In genomic region chr11:6022954-6023353, GRCh38 we compare ENCODE assay signal across 8 cellular contexts. TPM values are rescaled to one million over a fixed set of nuclear protein-coding genes. Genes with fewer than 3 reads are reported as not detected.
DNase-seq lines count a peak whose midpoint lies in the region; ATAC-seq, FAIRE-seq and TF ChIP-seq lines count a peak whose summit lies in the region.

No MANE protein-coding gene starts in this region.

- 2% methylated on average over 4 of the region's 4 CpGs for whole genome bisulfite sequencing in A549 (ENCODE audit: missing lambda C conversion rate)
- 0 to 1% methylated on average over 4 of the region's 4 CpGs for WGBS in gastroesophageal sphincter (ENCODE audit: low coverage in 1 of 2), 2 donors
- no CpG with 5 or more reads among the region's 4 CpGs for WGBS in trophoblast cell (ENCODE audit: extremely low coverage, insufficient coverage, insufficient read length)

- no peaks in the 10 kb centered on the region for H3K4me1 Mint-ChIP-seq in activated T-helper 2 cell treated with anti-CD3 and anti-CD28 coated beads, Interferon-gamma antibody, Interleukin-2, Interleukin-4, amounts not matched to agents 10 μg/mL and 5 μg/mL and 100 μg/mL, durations not matched to agents 14 hours and 24 hours and 36 hours (ENCODE audit: low read depth)

- H3K9me3 ChIP-seq in A549 (no peaks in the 10 kb centered on the region), Karpas-422 (ENCODE audit: low read length) (no peaks in the 10 kb centered on the region), gastroesophageal sphincter (no peaks in the 10 kb centered on the region), trophoblast cell (ENCODE audit: insufficient read depth, low read depth, low read length) (no peaks in the 10 kb centered on the region)

- intact Hi-C loops in activated T-helper 2 cell treated with anti-CD3 and anti-CD28 coated beads, Interferon-gamma antibody, Interleukin-2, Interleukin-4, amounts not matched to agents 10 μg/mL and 5 μg/mL and 100 μg/mL, durations not matched to agents 14 hours and 24 hours and 36 hours (cut with micrococcal nuclease) = loop anchor here (2.0 to 10.0 kb wide), 3 partner anchors 242 to 330 kb away; no protein-coding TSS in a partner anchor

- H3K4me3 ChIP-seq in A549 = no peak overlapping the region
- no peak overlapping the region for H3K4me3 ChIP-seq in Karpas-422 (ENCODE audit: low read length)
- H3K4me3 ChIP-seq in gastroesophageal sphincter = no peak overlapping the region
- H3K4me3 ChIP-seq in trophoblast cell (ENCODE audit: low read depth, low read length) = no peak overlapping the region

- H2AK5ac ChIP-seq in trophoblast cell (ENCODE audit: low read length) = no peak overlapping the region

- TF ChIP-seq RAD21 in A549 (conservative IDR thresholded peaks at IDR 0.05 in 1 of 2, IDR thresholded peaks at IDR 0.05 in 1 of 2) = peak; percentile 61 to 68

- no peaks in the 10 kb centered on the region for H3K79me2 ChIP-seq in Karpas-422 (ENCODE audit: low read length)
- no peaks in the 10 kb centered on the region for H3K79me2 ChIP-seq in trophoblast cell (ENCODE audit: control insufficient read depth, insufficient read depth, low read length, poor library complexity)

- no peak overlapping the region for H4K8ac ChIP-seq in trophoblast cell (ENCODE audit: low read depth, low read length)

- no peaks in the 10 kb centered on the region for H3K36me3 Mint-ChIP-seq in activated T-helper 2 cell treated with anti-CD3 and anti-CD28 coated beads, Interferon-gamma antibody, Interleukin-2, Interleukin-4, amounts not matched to agents 10 μg/mL and 5 μg/mL and 100 μg/mL, durations not matched to agents 14 hours and 24 hours and 36 hours (ENCODE audit: low read depth)

- no peaks in the 10 kb centered on the region for H4K20me1 ChIP-seq in Karpas-422 (ENCODE audit: insufficient read depth, low read depth, low read length)

- no peak overlapping the region for H3K27ac Mint-ChIP-seq in activated T-helper 2 cell treated with anti-CD3 and anti-CD28 coated beads, Interferon-gamma antibody, Interleukin-2, Interleukin-4, amounts not matched to agents 10 μg/mL and 5 μg/mL and 100 μg/mL, durations not matched to agents 14 hours and 24 hours and 36 hours

- DNase-seq in A549 (ENCODE audit: low read depth in 1 of 2, low spot score in 1 of 2) (peak; percentile 13 to 57), GM10248 (ENCODE audit: extremely low spot score) (no peak), Karpas-422 (peak; percentile 73), SW480 (ENCODE audit: low spot score) (peak; percentile 70), trophoblast cell (peak; percentile 19 to 82), cerebellar nuclear complex (lab: John Stamatoyannopoulos, UW) (no peak)
- DNase-seq in activated T-helper 2 cell treated with anti-CD3 and anti-CD28 coated beads, Interferon-gamma antibody, Interleukin-2, Interleukin-4, amounts not matched to agents 10 μg/mL and 5 μg/mL and 100 μg/mL, durations not matched to agents 14 hours and 24 hours and 36 hours (ENCODE audit: low spot score) = no peak

- no peak overlapping the region for H2BK12ac ChIP-seq in trophoblast cell (ENCODE audit: low read length)

- no peak overlapping the region for H3K14ac ChIP-seq in trophoblast cell (ENCODE audit: low read length)

- TF ChIP-seq POLR2A in A549 (IDR thresholded peaks at IDR 0.05; ENCODE audit: low read length) = no peak
- TF ChIP-seq POLR2A in gastroesophageal sphincter (IDR thresholded peaks at IDR 0.05) = no peak

- ATAC-seq in A549 (peak; percentile 82), gastroesophageal sphincter (no peak)

- no peak overlapping the region for H4K91ac ChIP-seq in trophoblast cell (ENCODE audit: low read depth, low read length)

- no peak overlapping the region for H2AFZ ChIP-seq in Karpas-422 (ENCODE audit: low read length)
- H2AFZ ChIP-seq in trophoblast cell (ENCODE audit: insufficient read depth, low read length, poor library complexity) = no peak overlapping the region

- TF ChIP-seq CTCF in A549 (IDR thresholded peaks at IDR 0.05) (peak; percentile 46), GM10248 (IDR thresholded peaks at IDR 0.05; ENCODE audit: control extremely low read depth, extremely low read depth, low read depth, missing control alignments) (peak; percentile 29), gastroesophageal sphincter (IDR thresholded peaks at IDR 0.05) (peak; percentile 13 to 65 (median 50))

- peaks cover 30% of the 10 kb centered on the region for H3K27me3 Mint-ChIP-seq in activated T-helper 2 cell treated with anti-CD3 and anti-CD28 coated beads, Interferon-gamma antibody, Interleukin-2, Interleukin-4, amounts not matched to agents 10 μg/mL and 5 μg/mL and 100 μg/mL, durations not matched to agents 14 hours and 24 hours and 36 hours (ENCODE audit: low read depth)

- H3K4me3 Mint-ChIP-seq in activated T-helper 2 cell treated with anti-CD3 and anti-CD28 coated beads, Interferon-gamma antibody, Interleukin-2, Interleukin-4, amounts not matched to agents 10 μg/mL and 5 μg/mL and 100 μg/mL, durations not matched to agents 14 hours and 24 hours and 36 hours (ENCODE audit: low read depth) = no peak overlapping the region

- no peak overlapping the region for H4K12ac ChIP-seq in trophoblast cell (ENCODE audit: low read depth, low read length)

- no peak for TF ChIP-seq EP300 in A549 (IDR thresholded peaks at IDR 0.05)
- TF ChIP-seq EP300 in gastroesophageal sphincter (IDR thresholded peaks at IDR 0.05) = no peak

- H3K9ac ChIP-seq in Karpas-422 (ENCODE audit: low read length) = no peak overlapping the region
- H3K9ac ChIP-seq in trophoblast cell (ENCODE audit: low read length) = no peak overlapping the region

- H3K27ac ChIP-seq in A549 (no peak overlapping the region), Karpas-422 (ENCODE audit: low read length) (no peak overlapping the region), gastroesophageal sphincter (no peak overlapping the region), trophoblast cell (ENCODE audit: low read depth, low read length) (no peak overlapping the region)

- no peak overlapping the region for H2BK120ac ChIP-seq in trophoblast cell (ENCODE audit: insufficient read depth, low read length, poor library complexity)

- FAIRE-seq in A549 (lab: Jason Lieb, UNC) = peak; percentile 46

- CTCF ChIA-PET in A549 (lab: Yijun Ruan, JAX) (interaction anchor here (0.7 to 4.9 kb wide), 18 partner anchors 10 to 683 kb away, joined by 3 to 50 read pairs (median 5); partner anchors contain the start of gene CAVIN3), GM10248 (lab: Yijun Ruan, JAX) (interaction anchor here (0.9 to 2.2 kb wide), 5 partner anchors 18 to 340 kb away, joined by 3 to 11 read pairs (median 5); no protein-coding TSS in a partner anchor)

- no peak overlapping the region for H2BK5ac ChIP-seq in trophoblast cell (ENCODE audit: low read depth, low read length, poor library complexity)

- H3K4ac ChIP-seq in trophoblast cell (ENCODE audit: low read depth, low read length) = no peak overlapping the region

- no peaks in the 10 kb centered on the region for H3K4me1 ChIP-seq in A549
- H3K4me1 ChIP-seq in Karpas-422 (ENCODE audit: low read length) = no peaks in the 10 kb centered on the region
- H3K4me1 ChIP-seq in gastroesophageal sphincter = no peaks in the 10 kb centered on the region
- no peaks in the 10 kb centered on the region for H3K4me1 ChIP-seq in trophoblast cell (ENCODE audit: control insufficient read depth in 1 of 2, insufficient read depth in 2 of 2, low read length in 2 of 2)

- no peaks in the 10 kb centered on the region for H3K9me2 ChIP-seq in Karpas-422 (replicated peaks; ENCODE audit: insufficient read depth, low read length)

- H3K23ac ChIP-seq in trophoblast cell (ENCODE audit: low read length) = no peak overlapping the region

- H3K9me3 Mint-ChIP-seq in activated T-helper 2 cell treated with anti-CD3 and anti-CD28 coated beads, Interferon-gamma antibody, Interleukin-2, Interleukin-4, amounts not matched to agents 10 μg/mL and 5 μg/mL and 100 μg/mL, durations not matched to agents 14 hours and 24 hours and 36 hours = no peaks in the 10 kb centered on the region

- H3K27me3 ChIP-seq in Karpas-422 (ENCODE audit: low read length) (no peaks in the 10 kb centered on the region), gastroesophageal sphincter (no peaks in the 10 kb centered on the region), trophoblast cell (ENCODE audit: insufficient read depth, low read length) (no peaks in the 10 kb centered on the region)

- POLR2A ChIA-PET in A549 (lab: Yijun Ruan, JAX) (no interaction called here), GM10248 (lab: Yijun Ruan, JAX) (no interaction called here)

- H3K4me2 ChIP-seq in A549 = no peak overlapping the region
- no peak overlapping the region for H3K4me2 ChIP-seq in Karpas-422 (ENCODE audit: low read depth, low read length, poor library complexity, severe bottlenecking)
- no peak overlapping the region for H3K4me2 ChIP-seq in trophoblast cell (ENCODE audit: low read length)

- no peaks in the 10 kb centered on the region for H3K79me1 ChIP-seq in trophoblast cell (ENCODE audit: low read length)

- H3K36me3 ChIP-seq in Karpas-422 (ENCODE audit: insufficient read depth, low read length) = no peaks in the 10 kb centered on the region
- H3K36me3 ChIP-seq in gastroesophageal sphincter = no peaks in the 10 kb centered on the region
- H3K36me3 ChIP-seq in trophoblast cell (ENCODE audit: control insufficient read depth in 1 of 2, insufficient read depth in 2 of 2, low read length in 2 of 2) = no peaks in the 10 kb centered on the region

- H3K18ac ChIP-seq in trophoblast cell (ENCODE audit: low read length) = no peak overlapping the region

RNA-seq across cellular contexts. Expression of gene OR56A1, which starts 7.6 kb away (rescaled TPM):
- polyA plus RNA-seq in A549 (2011; rRNA removed) (not detected in 2 replicates), A549 (2017; fragmentation: RNase III; extraction: RNeasy Plus Mini Kit Qiagen cat#74134 plus additional on column Dnase treatment) (not detected in 3 replicates)
- not detected in 2 replicates for polyA plus RNA-seq in A549 (2012; cell fraction: cytosol; rRNA removed)
- polyA plus RNA-seq in A549 (2012; cell fraction: nucleus; rRNA removed) = not detected in 2 replicates
- polyA minus RNA-seq in A549 (2011; rRNA and poly(A)+ RNA removed) = not detected in 2 replicates
- total RNA-seq in Karpas-422 (2014; rRNA removed; shearing (Covaris generic); ENCODE audit: low replicate concordance) = not detected in 2 replicates
- under 1 TPM in 1 of 4 donors, not detected in 3; 0.23 TPM for total RNA-seq in gastroesophageal sphincter
- 0.03 TPM in 1 of 2 replicates, not detected in the other for polyA plus RNA-seq in trophoblast cell (2013)
- not detected in 2 replicates for total RNA-seq in activated T-helper 2 cell treated with anti-CD3 and anti-CD28 coated beads, Interferon-gamma antibody, Interleukin-2, Interleukin-4, amounts not matched to agents 10 μg/mL and 5 μg/mL and 100 μg/mL, durations not matched to agents 14 hours and 24 hours and 36 hours

RNA-seq across cellular contexts. Expression of gene OR56A4, which starts 16.2 kb away (rescaled TPM):
- polyA plus RNA-seq in A549 (2011; rRNA removed) (not detected in 2 replicates), A549 (2017; fragmentation: RNase III; extraction: RNeasy Plus Mini Kit Qiagen cat#74134 plus additional on column Dnase treatment) (not detected in 3 replicates)
- polyA plus RNA-seq in A549 (2012; cell fraction: cytosol; rRNA removed) = not detected in 2 replicates
- not detected in 2 replicates for polyA plus RNA-seq in A549 (2012; cell fraction: nucleus; rRNA removed)
- 0.12 TPM in 1 of 2 replicates, not detected in the other for polyA minus RNA-seq in A549 (2011; rRNA and poly(A)+ RNA removed)
- not detected in 2 replicates for total RNA-seq in Karpas-422 (2014; rRNA removed; shearing (Covaris generic); ENCODE audit: low replicate concordance)
- not detected for total RNA-seq in gastroesophageal sphincter
- not detected in 2 replicates for polyA plus RNA-seq in trophoblast cell (2013)
- total RNA-seq in activated T-helper 2 cell treated with anti-CD3 and anti-CD28 coated beads, Interferon-gamma antibody, Interleukin-2, Interleukin-4, amounts not matched to agents 10 μg/mL and 5 μg/mL and 100 μg/mL, durations not matched to agents 14 hours and 24 hours and 36 hours = not detected in 2 replicates

RNA-seq across cellular contexts. Expression of gene OR52L1, which starts 36.2 kb away (rescaled TPM):
- not detected in 2 replicates for polyA plus RNA-seq in A549 (2011; rRNA removed)
- polyA plus RNA-seq in A549 (2012; cell fraction: cytosol; rRNA removed) = not detected in 2 replicates
- not detected in 2 replicates for polyA plus RNA-seq in A549 (2012; cell fraction: nucleus; rRNA removed)
- not detected in 3 replicates for polyA plus RNA-seq in A549 (2017; fragmentation: RNase III; extraction: RNeasy Plus Mini Kit Qiagen cat#74134 plus additional on column Dnase treatment)
- 0.37 TPM in 1 of 2 replicates, not detected in the other for polyA minus RNA-seq in A549 (2011; rRNA and poly(A)+ RNA removed)
- not detected in 2 replicates for total RNA-seq in Karpas-422 (2014; rRNA removed; shearing (Covaris generic); ENCODE audit: low replicate concordance)
- not detected for total RNA-seq in gastroesophageal sphincter
- not detected in 2 replicates for polyA plus RNA-seq in trophoblast cell (2013)
- total RNA-seq in activated T-helper 2 cell treated with anti-CD3 and anti-CD28 coated beads, Interferon-gamma antibody, Interleukin-2, Interleukin-4, amounts not matched to agents 10 μg/mL and 5 μg/mL and 100 μg/mL, durations not matched to agents 14 hours and 24 hours and 36 hours = not detected in 2 replicates

RNA-seq across cellular contexts. Expression of gene OR56A5, which starts 54.7 kb away (rescaled TPM):
- not detected in 2 replicates for polyA plus RNA-seq in A549 (2011; rRNA removed)
- polyA plus RNA-seq in A549 (2012; cell fraction: cytosol; rRNA removed) = not detected in 2 replicates
- not detected in 2 replicates for polyA plus RNA-seq in A549 (2012; cell fraction: nucleus; rRNA removed)
- not detected in 3 replicates for polyA plus RNA-seq in A549 (2017; fragmentation: RNase III; extraction: RNeasy Plus Mini Kit Qiagen cat#74134 plus additional on column Dnase treatment)
- polyA minus RNA-seq in A549 (2011; rRNA and poly(A)+ RNA removed) = not detected in 2 replicates
- total RNA-seq in Karpas-422 (2014; rRNA removed; shearing (Covaris generic); ENCODE audit: low replicate concordance) = not detected in 2 replicates
- not detected for total RNA-seq in gastroesophageal sphincter
- polyA plus RNA-seq in trophoblast cell (2013) = not detected in 2 replicates
- total RNA-seq in activated T-helper 2 cell treated with anti-CD3 and anti-CD28 coated beads, Interferon-gamma antibody, Interleukin-2, Interleukin-4, amounts not matched to agents 10 μg/mL and 5 μg/mL and 100 μg/mL, durations not matched to agents 14 hours and 24 hours and 36 hours = not detected in 2 replicates

Comparison
In these comparisons a context has a peak if more than half of its experiments do, and no peak if none do; other contexts are left out.
1. DNase-seq: peak in A549 (2 of 2), Karpas-422 (single experiment), SW480 (single experiment) and trophoblast cell (2 of 2); none in GM10248 (single experiment), cerebellar nuclear complex (0 of 2) and activated T-helper 2 cell treated with anti-CD3 and anti-CD28 coated beads, Interferon-gamma antibody, Interleukin-2, Interleukin-4, amounts not matched to agents 10 μg/mL and 5 μg/mL and 100 μg/mL, durations not matched to agents 14 hours and 24 hours and 36 hours (single experiment).
2. Peak in every context shown above with its lines, with median percentiles within 50 percentile points of each other: CTCF ChIP-seq.